ENCODE assay signal across 1 cellular context in genomic region chr19:48739835-48740704, GRCh38.
TF ChIP-seq lines count a peak whose summit lies in the region.

A gene with protein sequence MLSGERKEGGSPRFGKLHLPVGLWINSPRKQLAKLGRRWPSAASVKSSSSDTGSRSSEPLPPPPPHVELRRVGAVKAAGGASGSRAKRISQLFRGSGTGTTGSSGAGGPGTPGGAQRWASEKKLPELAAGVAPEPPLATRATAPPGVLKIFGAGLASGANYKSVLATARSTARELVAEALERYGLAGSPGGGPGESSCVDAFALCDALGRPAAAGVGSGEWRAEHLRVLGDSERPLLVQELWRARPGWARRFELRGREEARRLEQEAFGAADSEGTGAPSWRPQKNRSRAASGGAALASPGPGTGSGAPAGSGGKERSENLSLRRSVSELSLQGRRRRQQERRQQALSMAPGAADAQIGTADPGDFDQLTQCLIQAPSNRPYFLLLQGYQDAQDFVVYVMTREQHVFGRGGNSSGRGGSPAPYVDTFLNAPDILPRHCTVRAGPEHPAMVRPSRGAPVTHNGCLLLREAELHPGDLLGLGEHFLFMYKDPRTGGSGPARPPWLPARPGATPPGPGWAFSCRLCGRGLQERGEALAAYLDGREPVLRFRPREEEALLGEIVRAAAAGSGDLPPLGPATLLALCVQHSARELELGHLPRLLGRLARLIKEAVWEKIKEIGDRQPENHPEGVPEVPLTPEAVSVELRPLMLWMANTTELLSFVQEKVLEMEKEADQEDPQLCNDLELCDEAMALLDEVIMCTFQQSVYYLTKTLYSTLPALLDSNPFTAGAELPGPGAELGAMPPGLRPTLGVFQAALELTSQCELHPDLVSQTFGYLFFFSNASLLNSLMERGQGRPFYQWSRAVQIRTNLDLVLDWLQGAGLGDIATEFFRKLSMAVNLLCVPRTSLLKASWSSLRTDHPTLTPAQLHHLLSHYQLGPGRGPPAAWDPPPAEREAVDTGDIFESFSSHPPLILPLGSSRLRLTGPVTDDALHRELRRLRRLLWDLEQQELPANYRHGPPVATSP (minus strand): TSS chr19:48740610. CDS start chr19:48740282, 328 bp downstream.

TF ChIP-seq in SK-N-SH, 30 proteins besides CTCF, POLR2A, EP300 and RAD21 (continued from another document):
- TF ChIP-seq ZBTB33 (IDR thresholded peaks at IDR 0.05; ENCODE audit: borderline replicate concordance, low read depth): no peak
- TF ChIP-seq MXI1 (IDR thresholded peaks at IDR 0.05; ENCODE audit: low read depth, low read length): no peak
- TF ChIP-seq, protein P1, sequence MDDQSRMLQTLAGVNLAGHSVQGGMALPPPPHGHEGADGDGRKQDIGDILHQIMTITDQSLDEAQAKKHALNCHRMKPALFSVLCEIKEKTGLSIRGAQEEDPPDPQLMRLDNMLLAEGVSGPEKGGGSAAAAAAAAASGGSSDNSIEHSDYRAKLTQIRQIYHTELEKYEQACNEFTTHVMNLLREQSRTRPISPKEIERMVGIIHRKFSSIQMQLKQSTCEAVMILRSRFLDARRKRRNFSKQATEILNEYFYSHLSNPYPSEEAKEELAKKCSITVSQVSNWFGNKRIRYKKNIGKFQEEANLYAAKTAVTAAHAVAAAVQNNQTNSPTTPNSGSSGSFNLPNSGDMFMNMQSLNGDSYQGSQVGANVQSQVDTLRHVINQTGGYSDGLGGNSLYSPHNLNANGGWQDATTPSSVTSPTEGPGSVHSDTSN (IDR thresholded peaks at IDR 0.05): no peak
- TF ChIP-seq MAX (IDR thresholded peaks at IDR 0.05; ENCODE audit: low read depth): no peak
- TF ChIP-seq NFIC (IDR thresholded peaks at IDR 0.05; ENCODE audit: borderline replicate concordance): no peak
- TF ChIP-seq, protein P2, sequence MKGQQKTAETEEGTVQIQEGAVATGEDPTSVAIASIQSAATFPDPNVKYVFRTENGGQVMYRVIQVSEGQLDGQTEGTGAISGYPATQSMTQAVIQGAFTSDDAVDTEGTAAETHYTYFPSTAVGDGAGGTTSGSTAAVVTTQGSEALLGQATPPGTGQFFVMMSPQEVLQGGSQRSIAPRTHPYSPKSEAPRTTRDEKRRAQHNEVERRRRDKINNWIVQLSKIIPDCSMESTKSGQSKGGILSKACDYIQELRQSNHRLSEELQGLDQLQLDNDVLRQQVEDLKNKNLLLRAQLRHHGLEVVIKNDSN (IDR thresholded peaks at IDR 0.05; ENCODE audit: borderline replicate concordance, low read depth): no peak
- no peak for TF ChIP-seq TAF1 (IDR thresholded peaks at IDR 0.05; ENCODE audit: borderline replicate concordance, low read depth, low read length)
- no peak for TF ChIP-seq CHD2 (IDR thresholded peaks at IDR 0.05; ENCODE audit: low read length, partially characterized antibody)
- TF ChIP-seq REST (IDR thresholded peaks at IDR 0.05; ENCODE audit: low read depth, low read length): no peak
